Comparison of ENCODE assay signal across 17 cellular contexts in genomic region chr7:85065306-85065705, GRCh38.
DNase-seq lines count a peak whose midpoint lies in the region; ATAC-seq and TF ChIP-seq lines count a peak whose summit lies in the region.
"Had no signal": no experiment of that assay in that cellular context is flagged by ENCODE, and none has a peak within 500 bp of the region (broad histone marks: within the 10 kb centered on the region; RNA-seq: fewer than 3 reads in every experiment).

No MANE protein-coding gene starts in this region.

- H3K79me2 ChIP-seq in GM23248 (ENCODE audit: insufficient read depth): no peaks in the 10 kb centered on the region
- no peaks in the 10 kb centered on the region for H3K79me2 ChIP-seq in Karpas-422 (ENCODE audit: low read length)
- no peaks in the 10 kb centered on the region for H3K79me2 ChIP-seq in trophoblast cell (ENCODE audit: control insufficient read depth, insufficient read depth, low read length, poor library complexity)

- H3K4me3 ChIP-seq in GM23248 (no peak overlapping the region), brain microvascular endothelial cell (ENCODE audit: low read depth, low read length) (no peak overlapping the region), right cardiac atrium (ENCODE audit: low read length) (no peak overlapping the region), skeletal muscle cell (ENCODE audit: low read depth, low read length) (no peak overlapping the region), Karpas-422 (ENCODE audit: low read length) (no peak overlapping the region), trophoblast cell (ENCODE audit: low read depth, low read length) (no peak overlapping the region)
- H3K4me3 ChIP-seq: uterus had no signal

- TF ChIP-seq CTCF in brain microvascular endothelial cell (IDR thresholded peaks at IDR 0.05; ENCODE audit: low read depth, low read length, missing control alignments): no peak

- H3K36me3 ChIP-seq in GM23248 (ENCODE audit: low read depth): no peaks in the 10 kb centered on the region
- H3K36me3 ChIP-seq in brain microvascular endothelial cell (replicated peaks): no peaks in the 10 kb centered on the region
- no peaks in the 10 kb centered on the region for H3K36me3 ChIP-seq in Karpas-422 (ENCODE audit: insufficient read depth, low read length)
- H3K36me3 ChIP-seq in trophoblast cell (ENCODE audit: control insufficient read depth in 1 of 2, insufficient read depth in 2 of 2, low read length in 2 of 2): no peaks in the 10 kb centered on the region
- H3K36me3 ChIP-seq: uterus had no signal

- H3K4ac ChIP-seq in trophoblast cell (ENCODE audit: low read depth, low read length): no peak overlapping the region

- no peak overlapping the region for H2BK5ac ChIP-seq in trophoblast cell (ENCODE audit: low read depth, low read length, poor library complexity)

- no peak overlapping the region for H3K14ac ChIP-seq in trophoblast cell (ENCODE audit: low read length)

- H3K79me1 ChIP-seq in trophoblast cell (ENCODE audit: low read length): peaks cover 3% of the 10 kb centered on the region

- DNase-seq in GM23248 (peak; percentile 2), brain microvascular endothelial cell (peak; percentile 73), right cardiac atrium (no peak), skeletal muscle cell (ENCODE audit: low read depth) (peak; percentile 80), Karpas-422 (no peak), ureter (ENCODE audit: low spot score) (no peak), trophoblast cell (no peak)
- no peak for DNase-seq in activated effector memory CD4-positive, alpha-beta T cell treated with Interleukin-2 at 50 U/mL for 16 hours
- DNase-seq: activated CD4-positive, alpha-beta T cell treated with anti-CD3 and anti-CD28 coated beads for 48 hours; CD8-positive, alpha-beta memory T cell; DND-41; glutamatergic neuron; HCEC 1CT; NCI-H187 treated with DMSO at 0.1 percent for 48 hours; NCI-H510A; stimulated activated CD4-positive, alpha-beta T cell treated with anti-CD3 and anti-CD28 coated beads, Interleukin-1b, Interleukin-23, amount 100 ng/mL, for 48 hours; uterus had no signal

- no peak overlapping the region for H3K18ac ChIP-seq in trophoblast cell (ENCODE audit: low read length)

- H3K9ac ChIP-seq in GM23248: no peak overlapping the region
- H3K9ac ChIP-seq in Karpas-422 (ENCODE audit: low read length): no peak overlapping the region
- no peak overlapping the region for H3K9ac ChIP-seq in trophoblast cell (ENCODE audit: low read length)

- H3K9me2 ChIP-seq in GM23248 (ENCODE audit: insufficient read depth): no peaks in the 10 kb centered on the region
- H3K9me2 ChIP-seq in Karpas-422 (replicated peaks; ENCODE audit: insufficient read depth, low read length): no peaks in the 10 kb centered on the region; the same call in 1 of the 2 replicates

- ATAC-seq in right cardiac atrium: peak; percentile 89 to 92

- H4K12ac ChIP-seq in trophoblast cell (ENCODE audit: low read depth, low read length): no peak overlapping the region

- H3F3A ChIP-seq in GM23248 (ENCODE audit: insufficient read depth): no peaks in the 10 kb centered on the region

- no peak overlapping the region for H4K91ac ChIP-seq in trophoblast cell (ENCODE audit: low read depth, low read length)

- in situ Hi-C loops in GM23248 (cut with MboI): no loop called here
- in situ Hi-C loops in brain microvascular endothelial cell (cut with HindIII; ENCODE audit: low pct_ligation_motif_present, low sequenced_read_pairs): loop anchor here (25.0 kb wide), 1 partner anchor 122 kb away; the partner anchor contains the start of gene SEMA3D

- no peak overlapping the region for H4K8ac ChIP-seq in trophoblast cell (ENCODE audit: low read depth, low read length)

- H2BK120ac ChIP-seq in trophoblast cell (ENCODE audit: insufficient read depth, low read length, poor library complexity): no peak overlapping the region

- H2BK12ac ChIP-seq in trophoblast cell (ENCODE audit: low read length): no peak overlapping the region

- H3K4me1 ChIP-seq in GM23248 (ENCODE audit: insufficient read depth) (peaks cover 11% of the 10 kb centered on the region; the same call in 1 of the 2 replicates), right cardiac atrium (ENCODE audit: control insufficient read depth, insufficient read depth, low read length) (no peaks in the 10 kb centered on the region), Karpas-422 (ENCODE audit: low read length) (no peaks in the 10 kb centered on the region), trophoblast cell (ENCODE audit: control insufficient read depth in 1 of 2, insufficient read depth in 2 of 2, low read length in 2 of 2) (peaks cover 0 to 2% of the 10 kb centered on the region in 2 experiments)
- H3K4me1 ChIP-seq: uterus had no signal

- no peaks in the 10 kb centered on the region for H3K9me3 ChIP-seq in GM23248 (ENCODE audit: low read depth)
- H3K9me3 ChIP-seq in right cardiac atrium (ENCODE audit: control insufficient read depth, low read length): no peaks in the 10 kb centered on the region
- H3K9me3 ChIP-seq in Karpas-422 (ENCODE audit: low read length): peaks cover 17% of the 10 kb centered on the region
- H3K9me3 ChIP-seq in trophoblast cell (ENCODE audit: insufficient read depth, low read depth, low read length): peaks cover 2% of the 10 kb centered on the region
- H3K9me3 ChIP-seq: uterus had no signal

- no peak overlapping the region for H2AK5ac ChIP-seq in trophoblast cell (ENCODE audit: low read length)

- 47 to 75% methylated on average over 1 of the region's 1 CpG for WGBS in GM23248 (ENCODE audit: low coverage in 1 of 2, low lambda C conversion rate in 2 of 2, missing lambda C conversion rate in 2 of 2), 2 experiments
- 33% methylated on average over 1 of the region's 1 CpG for WGBS in right cardiac atrium
- WGBS in trophoblast cell (ENCODE audit: extremely low coverage, insufficient coverage, insufficient read length): no CpG with 5 or more reads among the region's 1 CpG

- intact Hi-C loops in right cardiac atrium (cut with DNase I): no loop called here

- H3K4me2 ChIP-seq in GM23248 (ENCODE audit: unreplicated experiment) (no peak overlapping the region), Karpas-422 (ENCODE audit: low read depth, low read length, poor library complexity, severe bottlenecking) (no peak overlapping the region), trophoblast cell (ENCODE audit: low read length) (no peak overlapping the region)

- H3K27me3 ChIP-seq in GM23248 (replicated peaks; ENCODE audit: insufficient read depth) (no peaks in the 10 kb centered on the region), brain microvascular endothelial cell (replicated peaks) (no peaks in the 10 kb centered on the region), right cardiac atrium (ENCODE audit: control insufficient read depth, insufficient read depth) (no peaks in the 10 kb centered on the region), Karpas-422 (ENCODE audit: low read length) (no peaks in the 10 kb centered on the region), trophoblast cell (ENCODE audit: insufficient read depth, low read length) (no peaks in the 10 kb centered on the region)
- H3K27me3 ChIP-seq: uterus had no signal

- H3K27ac ChIP-seq in GM23248: no peak overlapping the region
- no peak overlapping the region for H3K27ac ChIP-seq in brain microvascular endothelial cell
- H3K27ac ChIP-seq in right cardiac atrium (ENCODE audit: low read length): no peak overlapping the region
- no peak overlapping the region for H3K27ac ChIP-seq in Karpas-422 (ENCODE audit: low read length)
- no peak overlapping the region for H3K27ac ChIP-seq in trophoblast cell (ENCODE audit: low read depth, low read length)
- H3K27ac ChIP-seq: uterus had no signal

- H3K23ac ChIP-seq in trophoblast cell (ENCODE audit: low read length): no peak overlapping the region

- no peak overlapping the region for H2AFZ ChIP-seq in GM23248
- no peak overlapping the region for H2AFZ ChIP-seq in Karpas-422 (ENCODE audit: low read length)
- no peak overlapping the region for H2AFZ ChIP-seq in trophoblast cell (ENCODE audit: insufficient read depth, low read length, poor library complexity)

- H4K20me1 ChIP-seq in GM23248 (ENCODE audit: insufficient read depth) (no peaks in the 10 kb centered on the region), Karpas-422 (ENCODE audit: insufficient read depth, low read depth, low read length) (no peaks in the 10 kb centered on the region)

Comparison
In these comparisons a context has a peak if more than half of its experiments do, and no peak if none do; other contexts are left out.
1. DNase-seq: peak in GM23248 (single experiment), brain microvascular endothelial cell (single experiment) and skeletal muscle cell (single experiment); none in right cardiac atrium (0 of 3), Karpas-422 (single experiment), ureter (single experiment), trophoblast cell (0 of 2) and activated effector memory CD4-positive, alpha-beta T cell treated with Interleukin-2 at 50 U/mL for 16 hours (single experiment).